In genomic region chr1:7613851-7614205, GRCh38 we compare ENCODE assay signal across 25 cellular contexts.
"Had no signal": no experiment of that assay in that cellular context is flagged by ENCODE, and none has a peak within 500 bp of the region (broad histone marks: within the 10 kb centered on the region; RNA-seq: fewer than 3 reads in every experiment).

No MANE protein-coding gene starts in this region.

- H3K9me3 ChIP-seq: colonic mucosa, gastrocnemius medialis, lower lobe of right lung, thoracic aorta, transverse colon, upper lobe of right lung, uterus had no signal

- H3K9me3 Mint-ChIP-seq: dendritic cell treated with granulocyte-macrophage colony-stimulating factor and Interleukin-4, amounts not matched to agents 40 ng/mL and 50 ng/mL, for 4 days; endodermal cell; naive thymus-derived CD8-positive, alpha-beta T cell; neural progenitor cell; stimulated activated naive B cell treated with anti-CD40 and anti-IgM and Interleukin-4, amounts not matched to agents 10 μg/mL and 1 μg/mL and 100 μg/mL, for 72 hours; stimulated activated naive CD8-positive, alpha-beta T cell treated with anti-CD3 and anti-CD28 coated beads, Interleukin-15, Interleukin-2, amounts not matched to agents 100 ng/mL and 50 ng/mL, for 24 hours had no signal

- H3K4me3 Mint-ChIP-seq: dendritic cell treated with granulocyte-macrophage colony-stimulating factor and Interleukin-4, amounts not matched to agents 40 ng/mL and 50 ng/mL, for 4 days; endodermal cell; naive thymus-derived CD8-positive, alpha-beta T cell; neural progenitor cell; stimulated activated naive B cell treated with anti-CD40 and anti-IgM and Interleukin-4, amounts not matched to agents 10 μg/mL and 1 μg/mL and 100 μg/mL, for 72 hours; stimulated activated naive CD8-positive, alpha-beta T cell treated with anti-CD3 and anti-CD28 coated beads, Interleukin-15, Interleukin-2, amounts not matched to agents 100 ng/mL and 50 ng/mL, for 24 hours had no signal

- ATAC-seq: esophagus mucosa; left colon; lower lobe of right lung; naive thymus-derived CD8-positive, alpha-beta T cell; stimulated activated naive B cell treated with anti-CD40 and anti-IgM and Interleukin-4, amounts not matched to agents 10 μg/mL and 1 μg/mL and 100 μg/mL, for 72 hours; upper lobe of right lung had no signal

- H3K4me3 ChIP-seq: colonic mucosa, gastrocnemius medialis, hepatocyte, lower lobe of right lung, neural progenitor cell, skin epidermis, thoracic aorta, transverse colon, upper lobe of right lung, uterus had no signal

- DNase-seq: colonic mucosa; effector CD8-positive, alpha-beta T cell; endodermal cell; foreskin fibroblast; gastrocnemius medialis; stimulated activated CD4-positive, alpha-beta T cell treated with anti-CD3 and anti-CD28 coated beads, Interleukin-15, amount 100 ng/mL, for 24 hours; stimulated activated CD4-positive, alpha-beta T cell treated with anti-CD3 and anti-CD28 coated beads, Interleukin-2, amount 100 ng/mL, for 48 hours; stimulated activated naive B cell treated with anti-CD40 and anti-IgM and Interleukin-4, amounts not matched to agents 10 μg/mL and 1 μg/mL and 100 μg/mL, for 72 hours; transverse colon; upper lobe of right lung; uterus had no signal

- H3K36me3 Mint-ChIP-seq: naive thymus-derived CD8-positive, alpha-beta T cell; neural progenitor cell; stimulated activated naive B cell treated with anti-CD40 and anti-IgM and Interleukin-4, amounts not matched to agents 10 μg/mL and 1 μg/mL and 100 μg/mL, for 72 hours had no signal

- H3K4me1 ChIP-seq: colonic mucosa, lower lobe of right lung, transverse colon, uterus had no signal

- H3K27ac ChIP-seq: colonic mucosa, epithelial cell of prostate, gastrocnemius medialis, hepatocyte, lower lobe of right lung, neural progenitor cell, parathyroid adenoma, skin epidermis, thoracic aorta, transverse colon, upper lobe of right lung, uterus had no signal

- H3K27ac Mint-ChIP-seq: dendritic cell treated with granulocyte-macrophage colony-stimulating factor and Interleukin-4, amounts not matched to agents 40 ng/mL and 50 ng/mL, for 4 days; endodermal cell; neural progenitor cell; progenitor cell of endocrine pancreas; stimulated activated naive B cell treated with anti-CD40 and anti-IgM and Interleukin-4, amounts not matched to agents 10 μg/mL and 1 μg/mL and 100 μg/mL, for 72 hours; stimulated activated naive CD8-positive, alpha-beta T cell treated with anti-CD3 and anti-CD28 coated beads, Interleukin-15, Interleukin-2, amounts not matched to agents 100 ng/mL and 50 ng/mL, for 24 hours had no signal

- FAIRE-seq: islet of Langerhans had no signal

- H3K27me3 ChIP-seq: colonic mucosa, gastrocnemius medialis, hepatocyte, neural progenitor cell, transverse colon, uterus had no signal

- H3K36me3 ChIP-seq: colonic mucosa, gastrocnemius medialis, lower lobe of right lung, neural progenitor cell, thoracic aorta, transverse colon, upper lobe of right lung, uterus had no signal

- H3K27me3 Mint-ChIP-seq: dendritic cell treated with granulocyte-macrophage colony-stimulating factor and Interleukin-4, amounts not matched to agents 40 ng/mL and 50 ng/mL, for 4 days; stimulated activated naive CD8-positive, alpha-beta T cell treated with anti-CD3 and anti-CD28 coated beads, Interleukin-15, Interleukin-2, amounts not matched to agents 100 ng/mL and 50 ng/mL, for 24 hours had no signal
